32 cellular contexts compared by ENCODE assay signal in genomic region chr13:37652596-37652995, GRCh38. TPM values are rescaled to one million over a fixed set of nuclear protein-coding genes. Genes with fewer than 3 reads are reported as not detected.
"Had no signal": no experiment of that assay in that cellular context is flagged by ENCODE, and none has a peak within 500 bp of the region (broad histone marks: within the 10 kb centered on the region; RNA-seq: fewer than 3 reads in every experiment).

No MANE protein-coding gene starts in this region.

- ATAC-seq: heart left ventricle; left lung; natural killer cell; right cardiac atrium; stimulated activated naive CD8-positive, alpha-beta T cell treated with anti-CD3 and anti-CD28 coated beads, Interleukin-15, Interleukin-2, amounts not matched to agents 100 U/mL and 50 U/mL, for 24 hours; T-helper 17 cell had no signal

- H3K4me3 ChIP-seq: esophagus squamous epithelium, heart left ventricle, left lung, lung, neural progenitor cell, testis, transverse colon had no signal

- H3K4me1 ChIP-seq: esophagus squamous epithelium, heart left ventricle, left lung, parathyroid adenoma, testis, transverse colon had no signal

- H3K27ac ChIP-seq: epithelial cell of prostate, esophagus squamous epithelium, heart left ventricle, left lung, neural progenitor cell, parathyroid adenoma, testis, transverse colon had no signal

- DNase-seq: activated CD4-positive, alpha-beta memory T cell treated with anti-CD3 and anti-CD28 coated beads for 36 hours; activated CD4-positive, alpha-beta T cell treated with anti-CD3 and anti-CD28 coated beads, Interleukin-2, amount 10 ng/mL, durations not matched to agents 24 days and 14 days; activated CD4-positive, CD25-positive, alpha-beta regulatory T cell treated with anti-CD3 and anti-CD28 coated beads, Interleukin-2, amount 50 U/mL, for 72 hours; activated CD8-positive, alpha-beta memory T cell treated with anti-CD3 and anti-CD28 coated beads, Interleukin-2, amount 50 U/mL, for 4 hours; activated effector memory CD4-positive, alpha-beta T cell treated with anti-CD3 and anti-CD28 coated beads, Interleukin-2, amount 50 U/mL, for 16 hours; activated naive CD4-positive, alpha-beta T cell treated with anti-CD3 and anti-CD28 coated beads, Interleukin-2, amount 50 U/mL, for 16 hours; activated T-cell treated with anti-CD3 and anti-CD28 coated beads, Interleukin-2, amount 50 U/mL, for 1 hour; amygdala; dermis blood vessel endothelial cell; effector CD4-positive, alpha-beta T cell; esophagus squamous epithelium; heart left ventricle; hypothalamus; kidney glomerular epithelial cell; left lung; mesendoderm; natural killer cell; occipital lobe; right cardiac atrium; stimulated activated CD4-positive, alpha-beta T cell treated with anti-CD3 and anti-CD28 coated beads, Interleukin-2, amount 100 ng/mL, for 48 hours; stimulated activated naive CD8-positive, alpha-beta T cell treated with anti-CD3 and anti-CD28 coated beads, Interleukin-15, Interleukin-2, amounts not matched to agents 100 U/mL and 50 U/mL, for 24 hours; T-helper 17 cell; T1000; testis; transverse colon had no signal

- FAIRE-seq: colon had no signal

- H3K27ac Mint-ChIP-seq: activated CD4-positive, alpha-beta memory T cell treated with anti-CD3 and anti-CD28 coated beads for 36 hours; activated CD4-positive, alpha-beta T cell treated with anti-CD3 and anti-CD28 coated beads, Interleukin-2, amount 10 ng/mL, durations not matched to agents 24 days and 14 days; activated T-helper 1 cell treated with anti-CD3 and anti-CD28 coated beads, Interleukin-12 subunit alpha, Interleukin-12 subunit beta, Interleukin-2, Interleukin-4 antibody, amounts not matched to agents 30 ng/mL and 10 ng/mL and 1 ng/mL, durations not matched to agents 14 hours and 24 hours and 36 hours; natural killer cell; neural progenitor cell; T-helper 17 cell had no signal

- H3K4me1 Mint-ChIP-seq: activated CD4-positive, alpha-beta T cell treated with anti-CD3 and anti-CD28 coated beads, Interleukin-2, amount 10 ng/mL, durations not matched to agents 24 days and 14 days; natural killer cell; T-helper 17 cell had no signal

- H3K9ac ChIP-seq: neural progenitor cell, parathyroid adenoma had no signal

- H3K4me3 Mint-ChIP-seq: activated CD4-positive, alpha-beta memory T cell treated with anti-CD3 and anti-CD28 coated beads for 36 hours; activated CD4-positive, alpha-beta T cell treated with anti-CD3 and anti-CD28 coated beads, Interleukin-2, amount 10 ng/mL, durations not matched to agents 24 days and 14 days; activated T-helper 1 cell treated with anti-CD3 and anti-CD28 coated beads, Interleukin-12 subunit alpha, Interleukin-12 subunit beta, Interleukin-2, Interleukin-4 antibody, amounts not matched to agents 30 ng/mL and 10 ng/mL and 1 ng/mL, durations not matched to agents 14 hours and 24 hours and 36 hours; natural killer cell; neural progenitor cell; T-helper 17 cell had no signal

- H2AFZ ChIP-seq: neural progenitor cell, parathyroid adenoma had no signal

- H3K27me3 ChIP-seq: esophagus squamous epithelium, left lung, neural progenitor cell, testis, transverse colon had no signal

- H3K9me3 Mint-ChIP-seq: activated CD4-positive, alpha-beta memory T cell treated with anti-CD3 and anti-CD28 coated beads for 36 hours; activated CD4-positive, alpha-beta T cell treated with anti-CD3 and anti-CD28 coated beads, Interleukin-2, amount 10 ng/mL, durations not matched to agents 24 days and 14 days; activated T-helper 1 cell treated with anti-CD3 and anti-CD28 coated beads, Interleukin-12 subunit alpha, Interleukin-12 subunit beta, Interleukin-2, Interleukin-4 antibody, amounts not matched to agents 30 ng/mL and 10 ng/mL and 1 ng/mL, durations not matched to agents 14 hours and 24 hours and 36 hours; neural progenitor cell had no signal

- H3K79me2 ChIP-seq: parathyroid adenoma had no signal

- H3K9me3 ChIP-seq: esophagus squamous epithelium, heart left ventricle, left lung, testis, transverse colon had no signal

- H3K36me3 Mint-ChIP-seq: activated CD4-positive, alpha-beta memory T cell treated with anti-CD3 and anti-CD28 coated beads for 36 hours; natural killer cell had no signal

- H3K27me3 Mint-ChIP-seq: activated CD4-positive, alpha-beta memory T cell treated with anti-CD3 and anti-CD28 coated beads for 36 hours; activated CD4-positive, alpha-beta T cell treated with anti-CD3 and anti-CD28 coated beads, Interleukin-2, amount 10 ng/mL, durations not matched to agents 24 days and 14 days; T-helper 17 cell had no signal

- H3K4me2 ChIP-seq: neural progenitor cell had no signal

- H3K36me3 ChIP-seq: esophagus squamous epithelium, heart left ventricle, left lung, neural progenitor cell, transverse colon had no signal

RNA-seq across cellular contexts. Expression of gene POSTN, which starts 54.0 kb away (rescaled TPM):
- total RNA-seq: activated CD4-positive, alpha-beta memory T cell treated with anti-CD3 and anti-CD28 coated beads for 36 hours; activated CD4-positive, alpha-beta T cell treated with anti-CD3 and anti-CD28 coated beads, Interleukin-2, amount 10 ng/mL, durations not matched to agents 24 days and 14 days; activated CD8-positive, alpha-beta memory T cell treated with anti-CD3 and anti-CD28 coated beads for 36 hours; activated T-helper 1 cell treated with anti-CD3 and anti-CD28 coated beads, Interleukin-12 subunit alpha, Interleukin-12 subunit beta, Interleukin-2, Interleukin-4 antibody, amounts not matched to agents 30 ng/mL and 10 ng/mL and 1 ng/mL, durations not matched to agents 14 hours and 24 hours and 36 hours; natural killer cell; T-helper 17 cell had no signal
